21 cellular contexts compared by ENCODE assay signal in the genomic region with DNA sequence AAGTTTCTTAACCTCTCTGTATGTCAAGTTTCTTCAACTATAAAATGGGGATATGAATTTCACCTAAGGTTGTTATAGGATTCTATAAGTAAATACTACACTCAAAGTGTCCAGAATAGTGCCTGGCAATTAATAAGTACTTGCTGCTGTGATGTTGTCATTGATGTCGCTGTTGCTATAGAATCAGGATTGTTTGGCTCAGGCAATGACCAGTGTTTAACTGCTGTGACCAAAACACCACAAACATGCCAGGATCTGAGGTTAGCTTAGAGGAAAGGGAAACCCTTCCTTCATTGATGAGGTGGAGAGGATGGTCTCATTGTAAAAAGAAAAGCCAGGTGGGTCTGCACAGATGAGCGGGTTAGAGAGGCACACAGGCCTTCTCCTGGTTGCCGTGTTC.
DNase-seq lines count a peak whose midpoint lies in the region; ATAC-seq, FAIRE-seq and TF ChIP-seq lines count a peak whose summit lies in the region.
"Had no signal": no experiment of that assay in that cellular context is flagged by ENCODE, and none has a peak within 500 bp of the region (broad histone marks: within the 10 kb centered on the region; RNA-seq: fewer than 3 reads in every experiment).

No MANE protein-coding gene starts in this region.

- H3K27me3 ChIP-seq in astrocyte (ENCODE audit: insufficient read depth, low read length) = no peaks in the 10 kb centered on the region

- no peak for ATAC-seq in naive thymus-derived CD8-positive, alpha-beta T cell
- ATAC-seq in activated T-helper 17 cell treated with anti-CD3 and anti-CD28 coated beads, Interleukin-2, amount 50 U/mL, for 72 hours (replicated peaks) = no peak

- H3K36me3 ChIP-seq in astrocyte (ENCODE audit: insufficient read depth, low read length) = no peaks in the 10 kb centered on the region

- POLR2A ChIA-PET in naive thymus-derived CD8-positive, alpha-beta T cell (lab: Charles Lee) = no interaction called here

- H3K27ac Mint-ChIP-seq in astrocyte (ENCODE audit: unreplicated experiment) = no peak overlapping the region
- no peak overlapping the region for H3K27ac Mint-ChIP-seq in naive thymus-derived CD8-positive, alpha-beta T cell
- H3K27ac Mint-ChIP-seq in activated T-helper 17 cell treated with anti-CD3 and anti-CD28 coated beads, Interleukin-2, amount 50 U/mL, for 72 hours = no peak overlapping the region
- H3K27ac Mint-ChIP-seq: HFFc6 had no signal

- FAIRE-seq in astrocyte (lab: Jason Lieb, UNC) = peak; percentile 20
- FAIRE-seq in urothelium cell line (lab: Jason Lieb, UNC) = peak; percentile 75
- no peak for FAIRE-seq in GM12892 (lab: Jason Lieb, UNC)
- FAIRE-seq: D721Med, GM19239 had no signal

- DNase-seq in NCI-H748 (lab: John Stamatoyannopoulos, UW; ENCODE audit: unreplicated experiment) (peak; percentile 11), NCI-H748 treated with DMSO at 0.1 percent for 48 hours (lab: John Stamatoyannopoulos, UW) (no peak), astrocyte (ENCODE audit: low read depth) (peak; percentile 50), kidney tubule cell (ENCODE audit: low spot score) (peak; percentile 52), urothelium cell line (ENCODE audit: low spot score) (no peak), GM12892 (ENCODE audit: insufficient read length) (no peak)
- DNase-seq in naive thymus-derived CD8-positive, alpha-beta T cell = no peak
- DNase-seq: DND-41, H7, HFFc6, Karpas-422, NCI-H1694, NCI-H2081, NCI-H2171, NCI-H345, NCI-H524, OCI-M1, Right ventricle myocardium superior had no signal

- H4K20me1 ChIP-seq in astrocyte (ENCODE audit: insufficient read depth, low read length) = no peaks in the 10 kb centered on the region

- no peaks in the 10 kb centered on the region for H3K79me2 ChIP-seq in astrocyte (ENCODE audit: insufficient read depth, low read length)

- H3K9ac ChIP-seq in astrocyte (ENCODE audit: low read length) = no peak overlapping the region

- no peak overlapping the region for H2AFZ ChIP-seq in astrocyte (ENCODE audit: low read depth, low read length)

- no peaks in the 10 kb centered on the region for H3K9me3 ChIP-seq in astrocyte (ENCODE audit: insufficient read depth, low read depth, low read length)

- H3K4me1 Mint-ChIP-seq in astrocyte (ENCODE audit: low read depth, unreplicated experiment) = peaks cover 28% of the 10 kb centered on the region
- peaks cover 0 to 5% (median 3%) of the 10 kb centered on the region in 4 donors for H3K4me1 Mint-ChIP-seq in naive thymus-derived CD8-positive, alpha-beta T cell
- no peaks in the 10 kb centered on the region for H3K4me1 Mint-ChIP-seq in activated T-helper 17 cell treated with anti-CD3 and anti-CD28 coated beads, Interleukin-2, amount 50 U/mL, for 72 hours

- H3K4me2 ChIP-seq in astrocyte (ENCODE audit: low read length) = no peak overlapping the region

- H3K27me3 Mint-ChIP-seq in astrocyte (ENCODE audit: low read depth, unreplicated experiment) = no peaks in the 10 kb centered on the region
- H3K27me3 Mint-ChIP-seq in naive thymus-derived CD8-positive, alpha-beta T cell = peaks cover 2 to 21% (median 6%) of the 10 kb centered on the region in 5 donors
- H3K27me3 Mint-ChIP-seq in activated T-helper 17 cell treated with anti-CD3 and anti-CD28 coated beads, Interleukin-2, amount 50 U/mL, for 72 hours = peaks cover 20% of the 10 kb centered on the region

- H3K27ac ChIP-seq in astrocyte (ENCODE audit: low read depth, low read length) = no peak overlapping the region

- no peaks in the 10 kb centered on the region for H3K36me3 Mint-ChIP-seq in astrocyte (ENCODE audit: low read depth, unreplicated experiment)
- no peaks in the 10 kb centered on the region for H3K36me3 Mint-ChIP-seq in naive thymus-derived CD8-positive, alpha-beta T cell
- H3K36me3 Mint-ChIP-seq in activated T-helper 17 cell treated with anti-CD3 and anti-CD28 coated beads, Interleukin-2, amount 50 U/mL, for 72 hours (ENCODE audit: low read depth) = no peaks in the 10 kb centered on the region

- H3K4me3 ChIP-seq in astrocyte (ENCODE audit: insufficient read depth, low read depth, low read length) = no peak overlapping the region

- TF ChIP-seq CTCF in astrocyte (IDR thresholded peaks at IDR 0.05; ENCODE audit: insufficient read depth, low read depth, low read length) = no peak

- H3K4me1 ChIP-seq in astrocyte (ENCODE audit: insufficient read depth, low read length) = peaks cover 6% of the 10 kb centered on the region

- H3K9me3 Mint-ChIP-seq in astrocyte (ENCODE audit: unreplicated experiment) = no peaks in the 10 kb centered on the region
- no peaks in the 10 kb centered on the region for H3K9me3 Mint-ChIP-seq in naive thymus-derived CD8-positive, alpha-beta T cell
- H3K9me3 Mint-ChIP-seq in activated T-helper 17 cell treated with anti-CD3 and anti-CD28 coated beads, Interleukin-2, amount 50 U/mL, for 72 hours = no peaks in the 10 kb centered on the region
- H3K9me3 Mint-ChIP-seq: HFFc6 had no signal

- no peak overlapping the region for H3K4me3 Mint-ChIP-seq in astrocyte (ENCODE audit: unreplicated experiment)
- H3K4me3 Mint-ChIP-seq in naive thymus-derived CD8-positive, alpha-beta T cell = no peak overlapping the region
- no peak overlapping the region for H3K4me3 Mint-ChIP-seq in activated T-helper 17 cell treated with anti-CD3 and anti-CD28 coated beads, Interleukin-2, amount 50 U/mL, for 72 hours
- H3K4me3 Mint-ChIP-seq: HFFc6 had no signal

- no peak for TF ChIP-seq POLR2A in GM12892 (IDR thresholded peaks at IDR 0.05; ENCODE audit: low read depth, low read length)

Comparison
In these comparisons a context has a peak if more than half of its experiments do, and no peak if none do; other contexts are left out.
1. DNase-seq: peak in NCI-H748 (single experiment), astrocyte (single experiment) and kidney tubule cell (single experiment); none in NCI-H748 treated with DMSO at 0.1 percent for 48 hours (single experiment), urothelium cell line (single experiment), naive thymus-derived CD8-positive, alpha-beta T cell (0 of 10) and GM12892 (single experiment).